Comparison of ENCODE assay signal across 22 cellular contexts in the genomic region with DNA sequence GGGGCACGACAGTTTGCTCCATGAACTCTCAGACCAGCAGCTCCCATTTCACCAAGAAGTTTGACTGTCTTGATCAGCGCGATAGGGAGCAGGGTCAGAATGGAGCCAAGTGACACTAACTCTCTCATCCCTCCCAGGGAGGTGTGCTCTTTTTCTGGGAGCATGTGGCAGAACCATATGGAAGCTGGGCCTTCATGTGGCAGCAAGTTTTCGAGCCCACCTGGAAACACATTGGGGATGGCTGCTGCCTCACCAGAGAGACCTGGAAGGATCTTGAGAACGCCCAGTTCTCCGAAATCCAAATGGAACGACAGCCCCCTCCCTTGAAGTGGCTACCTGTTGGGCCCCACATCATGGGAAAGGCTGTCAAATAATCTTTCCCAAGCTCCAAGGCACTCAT. TPM values are rescaled to one million over a fixed set of nuclear protein-coding genes. Genes with fewer than 3 reads are reported as not detected.
"Had no signal": no experiment of that assay in that cellular context is flagged by ENCODE, and none has a peak within 500 bp of the region (broad histone marks: within the 10 kb centered on the region; RNA-seq: fewer than 3 reads in every experiment).

No MANE protein-coding gene starts in this region.

- H3K27me3 ChIP-seq: body of pancreas, cardiac muscle cell, gastroesophageal sphincter, right lobe of liver, thyroid gland had no signal

- H3K36me3 ChIP-seq: prostate gland, thyroid gland had no signal

- H3K4me3 ChIP-seq: body of pancreas, cardiac muscle cell, dorsolateral prefrontal cortex, esophagus squamous epithelium, gastroesophageal sphincter, lung, prostate gland, thyroid gland had no signal

- H3K9me3 ChIP-seq: body of pancreas, esophagus squamous epithelium, gastroesophageal sphincter, prostate gland, right lobe of liver, thyroid gland had no signal

- FAIRE-seq: keratinocyte had no signal

- ATAC-seq: body of pancreas; gastroesophageal sphincter; left lobe of liver; natural killer cell treated with Interleukin-12 subunit alpha and Interleukin-12 subunit beta and Interleukin-15 and Interleukin-18, amount 100 ng/mL, for 72 hours; right lobe of liver; WTC11 had no signal

- H3K27ac ChIP-seq: body of pancreas, cardiac muscle cell, dorsolateral prefrontal cortex, esophagus squamous epithelium, gastroesophageal sphincter, prostate gland, right lobe of liver, thyroid gland had no signal

- H3K4me1 ChIP-seq: prostate gland had no signal

- DNase-seq: activated gamma-delta T cell treated with Interleukin-2 at 50 U/mL for 16 hours; activated T-cell treated with anti-CD3 and anti-CD28 coated beads, Interleukin-2, amount 50 U/mL, for 1 hour; anterior cingulate cortex; body of pancreas; endodermal cell; esophagus squamous epithelium; midbrain; substantia nigra; T1000; thyroid gland had no signal

RNA-seq across cellular contexts. Expression of a gene that starts 47.0 kb away (rescaled TPM):
- total RNA-seq: body of pancreas; cardiac muscle cell; dorsolateral prefrontal cortex; endodermal cell; esophagus squamous epithelium; gastroesophageal sphincter; left lobe of liver; lung; natural killer cell treated with Interleukin-12 subunit alpha and Interleukin-12 subunit beta and Interleukin-15 and Interleukin-18, amount 100 ng/mL, for 72 hours; osteocyte; prostate gland; right lobe of liver; thyroid gland; ureter; WTC11 had no signal
- polyA plus RNA-seq: cardiac muscle cell, keratinocyte, lung had no signal
